In genomic region chr2:32182667-32183066, GRCh38 we compare ENCODE assay signal across 21 cellular contexts. TPM values are rescaled to one million over a fixed set of nuclear protein-coding genes. Genes with fewer than 3 reads are reported as not detected.
DNase-seq lines count a peak whose midpoint lies in the region; ATAC-seq and TF ChIP-seq lines count a peak whose summit lies in the region.
"Had no signal": no experiment of that assay in that cellular context is flagged by ENCODE, and none has a peak within 500 bp of the region (broad histone marks: within the 10 kb centered on the region; RNA-seq: fewer than 3 reads in every experiment).

No MANE protein-coding gene starts in this region.

- ATAC-seq in gastrocnemius medialis = peak; percentile 60 to 82
- ATAC-seq in HG03354 (IDR thresholded peaks at IDR 0.05; ENCODE audit: poor library complexity, severe bottlenecking, unreplicated experiment) = no peak
- ATAC-seq: GM12878 had no signal

- H3K36me3 ChIP-seq in osteoblast (ENCODE audit: insufficient read depth, low read length) (peaks cover 25% of the 10 kb centered on the region), gastrocnemius medialis (peaks cover 0 to 64% of the 10 kb centered on the region in 2 donors)

- H3K4me3 ChIP-seq in osteoblast (ENCODE audit: insufficient read depth, low read length) (no peak overlapping the region), gastrocnemius medialis (no peak overlapping the region)
- H3K4me3 ChIP-seq: BLaER1, GM12878 had no signal

- H3K79me2 ChIP-seq in osteoblast (ENCODE audit: insufficient read depth, low read length) = no peaks in the 10 kb centered on the region

- H3K4me1 ChIP-seq in osteoblast (ENCODE audit: insufficient read depth, low read length) (no peaks in the 10 kb centered on the region), gastrocnemius medialis (peaks cover 0 to 10% of the 10 kb centered on the region in 2 donors)
- H3K4me1 ChIP-seq: BE2C, BLaER1 had no signal

- in situ Hi-C loops in gastrocnemius medialis (cut with MboI; ENCODE audit: low sequenced_read_pairs in 4 of 4) = no loop called here

- no peak overlapping the region for H2AFZ ChIP-seq in osteoblast (ENCODE audit: low read length)

- no peaks in the 10 kb centered on the region for H3K9me3 ChIP-seq in osteoblast (ENCODE audit: low read depth, low read length)
- H3K9me3 ChIP-seq in gastrocnemius medialis = no peaks in the 10 kb centered on the region
- H3K9me3 ChIP-seq: BE2C, BLaER1 had no signal

- DNase-seq in myocyte (ENCODE audit: low read depth) = peak; percentile 19
- DNase-seq in osteoblast (ENCODE audit: insufficient read length, low spot score, missing footprints) = peak; percentile 10
- peak in 1 of 2 donors; percentile 49 for DNase-seq in gastrocnemius medialis
- no peak for DNase-seq in SHP77 treated with DMSO at 0.1 percent for 48 hours (lab: John Stamatoyannopoulos, UW)
- DNase-seq: 8988T; ACHN; BE2C; C1 segment of cervical spinal cord; CD4-positive, alpha-beta memory T cell; CD4-positive, CD25-positive, alpha-beta regulatory T cell; CD8-positive, alpha-beta memory T cell; COR-L47; DMS 273 treated with DMSO at 0.1 percent for 48 hours; DMS153; DMS53; DND-41; EL; GDM1 had no signal

- TF ChIP-seq POLR2A in gastrocnemius medialis (IDR thresholded peaks at IDR 0.05) = no peak

- intact Hi-C loops in gastrocnemius medialis (cut with DNase I; ENCODE audit: low total_unique reads) = no loop called here

- no peak overlapping the region for H3K4me2 ChIP-seq in osteoblast (ENCODE audit: insufficient read depth, low read length)
- H3K4me2 ChIP-seq: BLaER1 had no signal

- no peak overlapping the region for H3K27ac ChIP-seq in osteoblast (ENCODE audit: low read depth, low read length)
- H3K27ac ChIP-seq in gastrocnemius medialis = no peak overlapping the region
- H3K27ac ChIP-seq: BLaER1 had no signal

- H3K27me3 ChIP-seq in osteoblast (ENCODE audit: insufficient read depth, low read length) = no peaks in the 10 kb centered on the region
- H3K27me3 ChIP-seq in gastrocnemius medialis = no peaks in the 10 kb centered on the region
- H3K27me3 ChIP-seq: BE2C, BLaER1 had no signal

- H4K20me1 ChIP-seq in osteoblast (ENCODE audit: insufficient read depth, low read length) = no peaks in the 10 kb centered on the region
- H4K20me1 ChIP-seq: BLaER1 had no signal

- TF ChIP-seq CTCF in osteoblast (IDR thresholded peaks at IDR 0.05; ENCODE audit: extremely low read depth, low read depth, low read length) = no peak
- TF ChIP-seq CTCF in gastrocnemius medialis (IDR thresholded peaks at IDR 0.05 in 4 of 5, conservative IDR thresholded peaks at IDR 0.05 in 1 of 5) = no peak

RNA-seq across cellular contexts. Expression of gene SLC30A6, which starts 17.0 kb away (rescaled TPM):
- 34.7 and 40.5 TPM in 2 replicates for total RNA-seq in myocyte
- polyA plus RNA-seq in myocyte (2012) = 9.8 TPM
- total RNA-seq in osteoblast = 28.6 and 31.5 TPM in 2 replicates
- total RNA-seq in gastrocnemius medialis = 10 to 100 TPM; 16.1 to 26.3 (median 23.6) TPM
